In the genomic region with DNA sequence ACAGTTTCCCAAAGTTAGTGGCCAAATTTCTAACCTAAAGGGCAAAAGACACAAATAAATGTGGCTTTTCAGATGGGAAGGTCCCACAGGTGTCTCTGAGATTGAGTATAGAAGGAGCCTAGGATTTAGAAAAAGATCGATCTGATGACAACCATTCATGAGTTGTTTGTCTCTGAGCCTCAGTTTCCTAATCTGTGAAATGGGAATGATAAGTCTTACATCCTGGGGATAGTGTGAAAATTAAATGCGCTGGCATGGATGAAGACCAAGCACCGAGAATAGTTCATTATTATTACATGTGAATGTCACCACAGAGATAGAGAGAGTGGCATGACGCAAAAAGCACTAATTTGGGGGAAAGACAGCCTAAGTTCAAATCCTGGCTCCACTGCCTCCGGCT, we compare ENCODE assay signal across 28 cellular contexts. TPM values are rescaled to one million over a fixed set of nuclear protein-coding genes. Genes with fewer than 3 reads are reported as not detected.
"Had no signal": no experiment of that assay in that cellular context is flagged by ENCODE, and none has a peak within 500 bp of the region (broad histone marks: within the 10 kb centered on the region; RNA-seq: fewer than 3 reads in every experiment).

No MANE protein-coding gene starts in this region.

- H3K4me3 ChIP-seq: neural progenitor cell, ovary, psoas muscle, skin epidermis, smooth muscle cell, spleen, thoracic aorta, thyroid gland, tibial nerve, upper lobe of left lung, vagina had no signal

- H3K27me3 ChIP-seq: neural progenitor cell, ovary, spleen, thyroid gland, tibial nerve, upper lobe of left lung, vagina had no signal

- ATAC-seq: natural killer cell; psoas muscle; right cardiac atrium; sciatic nerve; stimulated activated memory B cell treated with anti-CD40 and anti-IgM and Interleukin-4, amounts not matched to agents 10 μg/mL and 1 μg/mL and 100 μg/mL, for 72 hours; stimulated activated naive CD8-positive, alpha-beta T cell treated with anti-CD3 and anti-CD28 coated beads, Interleukin-15, amount 100 ng/mL, for 72 hours; stimulated activated naive CD8-positive, alpha-beta T cell treated with anti-CD3 and anti-CD28 coated beads, Interleukin-15, Interleukin-2, amounts not matched to agents 100 U/mL and 50 U/mL, for 24 hours had no signal

- H3K4me3 Mint-ChIP-seq: natural killer cell; nephron; neural progenitor cell; stimulated activated memory B cell treated with anti-CD40 and anti-IgM and Interleukin-4, amounts not matched to agents 10 μg/mL and 1 μg/mL and 100 μg/mL, for 72 hours; stimulated activated naive CD8-positive, alpha-beta T cell treated with anti-CD3 and anti-CD28 coated beads, Interleukin-15, amount 100 ng/mL, for 72 hours had no signal

- H3K27ac Mint-ChIP-seq: natural killer cell; nephron; progenitor cell of endocrine pancreas; stimulated activated memory B cell treated with anti-CD40 and anti-IgM and Interleukin-4, amounts not matched to agents 10 μg/mL and 1 μg/mL and 100 μg/mL, for 72 hours; stimulated activated naive CD8-positive, alpha-beta T cell treated with anti-CD3 and anti-CD28 coated beads, Interleukin-15, amount 100 ng/mL, for 72 hours had no signal

- H3K9me3 ChIP-seq: ovary, psoas muscle, spleen, thoracic aorta, thyroid gland, tibial nerve, upper lobe of left lung, vagina had no signal

- H3K4me1 ChIP-seq: parathyroid adenoma, psoas muscle, vagina had no signal

- H3K9me3 Mint-ChIP-seq: natural killer cell; nephron; neural progenitor cell; stimulated activated memory B cell treated with anti-CD40 and anti-IgM and Interleukin-4, amounts not matched to agents 10 μg/mL and 1 μg/mL and 100 μg/mL, for 72 hours; stimulated activated naive CD8-positive, alpha-beta T cell treated with anti-CD3 and anti-CD28 coated beads, Interleukin-15, amount 100 ng/mL, for 72 hours had no signal

- H3K36me3 Mint-ChIP-seq: natural killer cell; neural progenitor cell; stimulated activated memory B cell treated with anti-CD40 and anti-IgM and Interleukin-4, amounts not matched to agents 10 μg/mL and 1 μg/mL and 100 μg/mL, for 72 hours had no signal

- H3K27ac ChIP-seq: neural progenitor cell, ovary, parathyroid adenoma, psoas muscle, skin epidermis, spleen, thoracic aorta, thyroid gland, tibial nerve, vagina had no signal

- H3K27me3 Mint-ChIP-seq: stimulated activated naive CD8-positive, alpha-beta T cell treated with anti-CD3 and anti-CD28 coated beads, Interleukin-15, amount 100 ng/mL, for 72 hours had no signal

- H3K36me3 ChIP-seq: neural progenitor cell, ovary, spleen, thoracic aorta, thyroid gland, tibial nerve, vagina had no signal

- DNase-seq: natural killer cell; occipital lobe; ovary; psoas muscle; stimulated activated CD4-positive, alpha-beta T cell treated with anti-CD3 and anti-CD28 coated beads, Interleukin-12 subunit alpha, Interleukin-12 subunit beta, amount 100 ng/mL, for 4 hours; stimulated activated CD4-positive, alpha-beta T cell treated with anti-CD3 and anti-CD28 coated beads, Interleukin-1b, Interleukin-23, amount 100 ng/mL, for 48 hours; stimulated activated CD4-positive, alpha-beta T cell treated with anti-CD3 and anti-CD28 coated beads, Interleukin-4, amount 100 ng/mL, for 1 hour; stimulated activated CD4-positive, alpha-beta T cell treated with anti-CD3 and anti-CD28 coated beads, Interleukin-4, amount 100 ng/mL, for 4 hours; stimulated activated CD8-positive, alpha-beta memory T cell treated with anti-CD3 and anti-CD28 coated beads, Interleukin-4, amount 100 ng/mL, for 48 hours; stimulated activated naive CD4-positive, alpha-beta T cell; stimulated activated naive CD8-positive, alpha-beta T cell treated with anti-CD3 and anti-CD28 coated beads, Interleukin-15, amount 100 ng/mL, for 72 hours; stimulated activated naive CD8-positive, alpha-beta T cell treated with anti-CD3 and anti-CD28 coated beads, Interleukin-15, Interleukin-2, amounts not matched to agents 100 U/mL and 50 U/mL, for 24 hours; thyroid gland; trophoblast cell; upper lobe of left lung had no signal

RNA-seq across cellular contexts. Expression of gene CDH5, which starts 7.2 kb away (rescaled TPM):
- total RNA-seq: natural killer cell, smooth muscle cell had no signal

RNA-seq across cellular contexts. Expression of gene BEAN1, which starts 53.4 kb away (rescaled TPM):
- total RNA-seq: natural killer cell, progenitor cell of endocrine pancreas, psoas muscle, vagina had no signal
